ENCODE assay signal across 29 cellular contexts in the genomic region with DNA sequence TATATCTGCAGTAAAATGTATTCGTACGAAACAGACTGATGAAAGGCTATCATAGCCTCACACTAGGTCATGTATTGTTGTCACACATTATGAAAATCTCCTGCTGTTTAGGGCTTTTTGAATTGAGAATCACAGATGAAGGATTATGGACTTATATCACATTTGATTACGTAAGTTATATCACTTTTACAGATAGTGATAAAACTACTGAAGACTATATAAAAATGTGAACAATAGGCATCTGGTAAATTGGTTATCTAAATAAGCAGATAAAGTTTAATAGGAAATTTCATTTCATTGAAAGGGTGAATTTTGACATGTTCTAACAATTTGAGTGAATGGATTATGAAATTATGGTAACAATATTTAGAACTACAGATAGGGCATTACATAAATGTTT. TPM values are rescaled to one million over a fixed set of nuclear protein-coding genes. Genes with fewer than 3 reads are reported as not detected.
DNase-seq lines count a peak whose midpoint lies in the region; FAIRE-seq and TF ChIP-seq lines count a peak whose summit lies in the region.
"Had no signal": no experiment of that assay in that cellular context is flagged by ENCODE, and none has a peak within 500 bp of the region (broad histone marks: within the 10 kb centered on the region; RNA-seq: fewer than 3 reads in every experiment).

No MANE protein-coding gene starts in this region.

- POLR2A ChIA-PET in HEK293 (lab: Yijun Ruan, JAX): interaction anchor here (0.9 kb wide), 1 partner anchor 191 kb away, joined by 3 read pairs; no protein-coding TSS in a partner anchor

- H3K36me3 Mint-ChIP-seq in osteocyte (ENCODE audit: unreplicated experiment): no peaks in the 10 kb centered on the region
- peaks cover 3% of the 10 kb centered on the region for H3K36me3 Mint-ChIP-seq in type B pancreatic cell
- H3K36me3 Mint-ChIP-seq: natural killer cell; stimulated activated effector memory CD8-positive, alpha-beta T cell treated with anti-CD3 and anti-CD28 coated beads, Interleukin-12 subunit alpha, Interleukin-12 subunit beta, amount 100 ng/mL, for 72 hours had no signal

- H3K27me3 ChIP-seq in brain microvascular endothelial cell (replicated peaks): no peaks in the 10 kb centered on the region
- H3K27me3 ChIP-seq: ovary had no signal

- H3K27me3 Mint-ChIP-seq in osteocyte (ENCODE audit: unreplicated experiment): no peaks in the 10 kb centered on the region
- H3K27me3 Mint-ChIP-seq in type B pancreatic cell: no peaks in the 10 kb centered on the region

- H3K36me3 ChIP-seq in HEK293 (ENCODE audit: control insufficient read depth in 2 of 2, insufficient read depth in 1 of 2, low read length in 2 of 2): no peaks in the 10 kb centered on the region
- no peaks in the 10 kb centered on the region for H3K36me3 ChIP-seq in brain microvascular endothelial cell (replicated peaks)
- H3K36me3 ChIP-seq: ovary had no signal

- peaks cover 64% of the 10 kb centered on the region for H3K4me1 ChIP-seq in HEK293 (ENCODE audit: control insufficient read depth, insufficient read depth, low read length)

- no peak overlapping the region for H3K27ac ChIP-seq in HEK293 (ENCODE audit: extremely low read depth, low read depth, low read length)
- peak overlapping the region; percentile 93 for H3K27ac ChIP-seq in brain microvascular endothelial cell
- H3K27ac ChIP-seq: ovary had no signal

- no peaks in the 10 kb centered on the region for H3K9me3 Mint-ChIP-seq in osteocyte (ENCODE audit: unreplicated experiment)
- no peaks in the 10 kb centered on the region for H3K9me3 Mint-ChIP-seq in type B pancreatic cell
- H3K9me3 Mint-ChIP-seq: activated naive CD4-positive, alpha-beta T cell treated with anti-CD3 and anti-CD28 coated beads for 36 hours; natural killer cell; stimulated activated effector memory CD8-positive, alpha-beta T cell treated with anti-CD3 and anti-CD28 coated beads, Interleukin-12 subunit alpha, Interleukin-12 subunit beta, amount 100 ng/mL, for 72 hours had no signal

- CTCF ChIA-PET in HEK293 (lab: Yijun Ruan, JAX): interaction anchor here (0.6 to 0.8 kb wide), 3 partner anchors 16 to 83 kb away, joined by 4 to 6 read pairs (median 4); no protein-coding TSS in a partner anchor

- H3K4me1 Mint-ChIP-seq in osteocyte (ENCODE audit: unreplicated experiment) (peaks cover 97% of the 10 kb centered on the region), type B pancreatic cell (ENCODE audit: unreplicated experiment) (peaks cover 78% of the 10 kb centered on the region)
- H3K4me1 Mint-ChIP-seq: natural killer cell; stimulated activated effector memory CD8-positive, alpha-beta T cell treated with anti-CD3 and anti-CD28 coated beads, Interleukin-12 subunit alpha, Interleukin-12 subunit beta, amount 100 ng/mL, for 72 hours had no signal

- TF ChIP-seq CTCF in HEK293 (tag by site-specific recombination; IDR thresholded peaks at IDR 0.05) (no peak), brain microvascular endothelial cell (IDR thresholded peaks at IDR 0.05; ENCODE audit: low read depth, low read length, missing control alignments) (no peak), osteocyte (IDR thresholded peaks at IDR 0.05) (no peak), type B pancreatic cell (conservative IDR thresholded peaks at IDR 0.05) (no peak)

- DNase-seq in brain microvascular endothelial cell (no peak), osteocyte (ENCODE audit: extremely low spot score, unreplicated experiment) (no peak), type B pancreatic cell (ENCODE audit: extremely low spot score, unreplicated experiment) (no peak), COR-L47 (lab: John Stamatoyannopoulos, UW) (no peak), KG1 (lab: John Stamatoyannopoulos, UW) (no peak)
- DNase-seq in central memory CD4-positive, alpha-beta T cell: no peak
- DNase-seq: activated CD4-positive, alpha-beta T cell treated with anti-CD3 and anti-CD28 coated beads, Interleukin-2, amount 50 U/mL, for 4 hours; activated CD4-positive, CD25-positive, alpha-beta regulatory T cell; activated naive CD4-positive, alpha-beta T cell treated with anti-CD3 and anti-CD28 coated beads for 36 hours; C1 segment of cervical spinal cord; Caco-2; DMS79 treated with DMSO at 0.1 percent for 48 hours; effector CD4-positive, alpha-beta T cell; GF-D8; Kasumi-1; kidney; natural killer cell; NCI-H1436 treated with DMSO at 0.1 percent for 48 hours; NCI-H446; NCI-H82; ovary; retina; stimulated activated CD4-positive, alpha-beta T cell treated with anti-CD3 and anti-CD28 coated beads, Interleukin-12 subunit alpha, Interleukin-12 subunit beta, amount 100 ng/mL, for 4 hours; stimulated activated CD4-positive, alpha-beta T cell treated with anti-CD3 and anti-CD28 coated beads, Interleukin-4, amount 100 ng/mL, for 24 hours; T1000 had no signal

- H3K27ac Mint-ChIP-seq in osteocyte (ENCODE audit: unreplicated experiment) (peak overlapping the region; percentile 95), type B pancreatic cell (no peak overlapping the region)
- H3K27ac Mint-ChIP-seq: activated naive CD4-positive, alpha-beta T cell treated with anti-CD3 and anti-CD28 coated beads for 36 hours; natural killer cell; stimulated activated effector memory CD8-positive, alpha-beta T cell treated with anti-CD3 and anti-CD28 coated beads, Interleukin-12 subunit alpha, Interleukin-12 subunit beta, amount 100 ng/mL, for 72 hours had no signal

- in situ Hi-C loops in brain microvascular endothelial cell (cut with HindIII; ENCODE audit: low pct_ligation_motif_present, low sequenced_read_pairs): no loop called here

- H3K4me3 ChIP-seq in HEK293 (ENCODE audit: low read depth, low read length): no peak overlapping the region
- H3K4me3 ChIP-seq in brain microvascular endothelial cell (ENCODE audit: low read depth, low read length): no peak overlapping the region
- H3K4me3 ChIP-seq: ovary had no signal

- H3K4me3 Mint-ChIP-seq in osteocyte (ENCODE audit: unreplicated experiment) (no peak overlapping the region), type B pancreatic cell (no peak overlapping the region)
- H3K4me3 Mint-ChIP-seq: activated naive CD4-positive, alpha-beta T cell treated with anti-CD3 and anti-CD28 coated beads for 36 hours; natural killer cell; stimulated activated effector memory CD8-positive, alpha-beta T cell treated with anti-CD3 and anti-CD28 coated beads, Interleukin-12 subunit alpha, Interleukin-12 subunit beta, amount 100 ng/mL, for 72 hours had no signal

- peak; percentile 27 for FAIRE-seq in A204.1 (lab: Jason Lieb, UNC)
- FAIRE-seq: GM18507 had no signal

- H3K9me3 ChIP-seq in HEK293 (ENCODE audit: control insufficient read depth, insufficient read depth, low read depth, low read length): no peaks in the 10 kb centered on the region
- H3K9me3 ChIP-seq: Caco-2, ovary had no signal

TF ChIP-seq in HEK293, 187 proteins besides CTCF, POLR2A, EP300 and RAD21 (continues in another document):
- TF ChIP-seq ZFP41 (tag by site-specific recombination; IDR thresholded peaks at IDR 0.05; ENCODE audit: borderline replicate concordance) (no peak), ZBTB8A (tag by site-specific recombination; IDR thresholded peaks at IDR 0.05) (0 out of 2 replicates have a peak, but pooled peaks have one; percentile 8), WT1 (tag by site-specific recombination; IDR thresholded peaks at IDR 0.05) (no peak), ZNF473 (tag by site-specific recombination; IDR thresholded peaks at IDR 0.05) (no peak), ZNF658 (tag by site-specific recombination; IDR thresholded peaks at IDR 0.05) (no peak), ZNF274 (IDR thresholded peaks at IDR 0.05; ENCODE audit: low read length) (no peak), ZNF274 (tag by site-specific recombination; IDR thresholded peaks at IDR 0.05; ENCODE audit: borderline replicate concordance) (no peak), TCF7L2 (IDR thresholded peaks at IDR 0.05; ENCODE audit: borderline replicate concordance, low read depth, low read length) (no peak), ZXDB (tag by site-specific recombination; IDR thresholded peaks at IDR 0.05) (no peak), MYNN (tag by site-specific recombination; IDR thresholded peaks at IDR 0.05; ENCODE audit: borderline replicate concordance) (no peak), ZNF302 (tag by site-specific recombination; IDR thresholded peaks at IDR 0.05; ENCODE audit: low read depth) (no peak), ZNF654 (tag by site-specific recombination; IDR thresholded peaks at IDR 0.05; ENCODE audit: low read depth) (no peak), ZNF133 (tag by site-specific recombination; IDR thresholded peaks at IDR 0.05) (no peak)
- TF ChIP-seq, protein P1, sequence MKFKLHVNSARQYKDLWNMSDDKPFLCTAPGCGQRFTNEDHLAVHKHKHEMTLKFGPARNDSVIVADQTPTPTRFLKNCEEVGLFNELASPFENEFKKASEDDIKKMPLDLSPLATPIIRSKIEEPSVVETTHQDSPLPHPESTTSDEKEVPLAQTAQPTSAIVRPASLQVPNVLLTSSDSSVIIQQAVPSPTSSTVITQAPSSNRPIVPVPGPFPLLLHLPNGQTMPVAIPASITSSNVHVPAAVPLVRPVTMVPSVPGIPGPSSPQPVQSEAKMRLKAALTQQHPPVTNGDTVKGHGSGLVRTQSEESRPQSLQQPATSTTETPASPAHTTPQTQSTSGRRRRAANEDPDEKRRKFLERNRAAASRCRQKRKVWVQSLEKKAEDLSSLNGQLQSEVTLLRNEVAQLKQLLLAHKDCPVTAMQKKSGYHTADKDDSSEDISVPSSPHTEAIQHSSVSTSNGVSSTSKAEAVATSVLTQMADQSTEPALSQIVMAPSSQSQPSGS (tag by site-specific recombination; IDR thresholded peaks at IDR 0.05; ENCODE audit: low read depth): peak; percentile 78
- TF ChIP-seq, protein P2, sequence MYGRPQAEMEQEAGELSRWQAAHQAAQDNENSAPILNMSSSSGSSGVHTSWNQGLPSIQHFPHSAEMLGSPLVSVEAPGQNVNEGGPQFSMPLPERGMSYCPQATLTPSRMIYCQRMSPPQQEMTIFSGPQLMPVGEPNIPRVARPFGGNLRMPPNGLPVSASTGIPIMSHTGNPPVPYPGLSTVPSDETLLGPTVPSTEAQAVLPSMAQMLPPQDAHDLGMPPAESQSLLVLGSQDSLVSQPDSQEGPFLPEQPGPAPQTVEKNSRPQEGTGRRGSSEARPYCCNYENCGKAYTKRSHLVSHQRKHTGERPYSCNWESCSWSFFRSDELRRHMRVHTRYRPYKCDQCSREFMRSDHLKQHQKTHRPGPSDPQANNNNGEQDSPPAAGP (tag by site-specific recombination; IDR thresholded peaks at IDR 0.05): no peak

RNA-seq across cellular contexts. Expression of a gene that starts 20.0 kb away (rescaled TPM):
- 369 and 384 TPM in 2 replicates for total RNA-seq in osteocyte
- total RNA-seq in type B pancreatic cell (ENCODE audit: low replicate concordance): 164 and 178 TPM in 2 replicates
